ENCODE assay signal across 27 cellular contexts in the genomic region with DNA sequence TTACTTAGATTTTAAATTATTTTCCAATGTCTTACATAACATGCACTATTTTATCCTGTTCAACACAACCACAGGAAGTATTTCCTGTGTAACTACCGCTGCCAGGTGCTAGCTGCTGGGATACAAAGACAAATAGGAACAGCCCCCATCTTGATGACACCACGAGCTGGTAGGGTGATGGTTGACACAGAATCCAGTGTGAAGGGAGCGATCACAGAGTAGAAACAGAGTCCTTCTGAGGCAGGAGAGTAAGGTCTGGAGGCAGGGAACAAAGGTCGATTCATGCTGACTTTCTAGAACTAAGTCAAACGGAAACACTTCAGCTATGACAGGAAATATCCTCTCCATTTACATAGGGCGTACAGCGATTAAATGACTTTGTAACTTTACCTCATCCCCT.
A peak's percentile ranks its signal among the peaks of the same experiment; 100 is the strongest.
DNase-seq lines count a peak whose midpoint lies in the region; ATAC-seq and TF ChIP-seq lines count a peak whose summit lies in the region.
"Had no signal": no experiment of that assay in that cellular context is flagged by ENCODE, and none has a peak within 500 bp of the region (broad histone marks: within the 10 kb centered on the region; RNA-seq: fewer than 3 reads in every experiment).

No MANE protein-coding gene starts in this region.

- peaks cover 2% of the 10 kb centered on the region for H3K9me3 ChIP-seq in DND-41 (ENCODE audit: insufficient read depth, low read length, severe bottlenecking)
- no peaks in the 10 kb centered on the region for H3K9me3 ChIP-seq in suprapubic skin
- no peaks in the 10 kb centered on the region for H3K9me3 ChIP-seq in sigmoid colon

- H3K4me3 Mint-ChIP-seq in nephron = no peak overlapping the region
- H3K4me3 Mint-ChIP-seq: activated naive CD4-positive, alpha-beta T cell treated with anti-CD3 and anti-CD28 coated beads, Interleukin-2, amount 10 ng/mL, durations not matched to agents 7 days and 5 days; activated T-cell treated with anti-CD3 and anti-CD28 coated beads, Interleukin-2, amount 50 U/mL, for 72 hours; dendritic cell treated with granulocyte-macrophage colony-stimulating factor and Interleukin-4, amounts not matched to agents 40 ng/mL and 50 ng/mL, for 4 days; stimulated activated naive CD8-positive, alpha-beta T cell treated with anti-CD3 and anti-CD28 coated beads, Interleukin-15, amount 100 ng/mL, for 72 hours had no signal

- H3K9me3 Mint-ChIP-seq in nephron = peaks cover 11% of the 10 kb centered on the region
- H3K9me3 Mint-ChIP-seq: activated naive CD4-positive, alpha-beta T cell treated with anti-CD3 and anti-CD28 coated beads, Interleukin-2, amount 10 ng/mL, durations not matched to agents 7 days and 5 days; activated T-cell treated with anti-CD3 and anti-CD28 coated beads, Interleukin-2, amount 50 U/mL, for 72 hours; stimulated activated naive CD8-positive, alpha-beta T cell treated with anti-CD3 and anti-CD28 coated beads, Interleukin-15, amount 100 ng/mL, for 72 hours had no signal

- H3K27me3 ChIP-seq in DND-41 (ENCODE audit: insufficient read depth, low read length, poor library complexity) = no peaks in the 10 kb centered on the region
- no peaks in the 10 kb centered on the region for H3K27me3 ChIP-seq in suprapubic skin
- H3K27me3 ChIP-seq in sigmoid colon = no peaks in the 10 kb centered on the region
- H3K27me3 ChIP-seq: cardiac muscle cell, pancreas, right atrium auricular region, tibial nerve had no signal

- peak overlapping the region; percentile 60 for H2AFZ ChIP-seq in DND-41 (ENCODE audit: low read depth, low read length)

- TF ChIP-seq CTCF in DND-41 (IDR thresholded peaks at IDR 0.05; ENCODE audit: borderline replicate concordance, extremely low read depth, low read length, poor library complexity, severe bottlenecking) (no peak), nephron (IDR thresholded peaks at IDR 0.05; ENCODE audit: unreplicated experiment in 3 of 3) (no peak), suprapubic skin (IDR thresholded peaks at IDR 0.05) (no peak), sigmoid colon (IDR thresholded peaks at IDR 0.05) (no peak)

- no peaks in the 10 kb centered on the region for H4K20me1 ChIP-seq in DND-41 (ENCODE audit: insufficient read depth, low read length)

- WGBS in suprapubic skin = 74% methylated on average over 7 of the region's 7 CpGs
- 30 to 51% methylated on average over 7 of the region's 7 CpGs for WGBS in sigmoid colon, 2 donors

- DNase-seq in NCI-H2081 (lab: John Stamatoyannopoulos, UW) (peak; percentile 6 to 36), NCI-H2081 treated with DMSO at 0.1 percent for 48 hours (lab: John Stamatoyannopoulos, UW) (no peak), DND-41 (peak; percentile 30), NCI-H510A treated with DMSO at 0.1 percent for 48 hours (lab: John Stamatoyannopoulos, UW) (peak; percentile 78), HCEC 1CT (no peak), suprapubic skin (ENCODE audit: low spot score in 2 of 2) (no peak), sigmoid colon (no peak)
- DNase-seq: 8988T; activated CD4-positive, CD25-positive, alpha-beta regulatory T cell treated with anti-CD3 and anti-CD28 coated beads, Interleukin-2, amount 50 U/mL, for 72 hours; activated naive CD4-positive, alpha-beta T cell treated with anti-CD3 and anti-CD28 coated beads, Interleukin-2, amount 10 ng/mL, durations not matched to agents 7 days and 5 days; activated T-cell treated with anti-CD3 and anti-CD28 coated beads, Interleukin-2, amount 50 U/mL, for 72 hours; AML-193; amygdala; COR-L47; glutamatergic neuron; H7; mesenchymal stem cell; MM.1S; NCI-H1694 treated with DMSO at 0.1 percent for 48 hours; pancreas; stimulated activated CD4-positive, alpha-beta T cell treated with anti-CD3 and anti-CD28 coated beads, Interleukin-12 subunit alpha, Interleukin-12 subunit beta, amount 100 ng/mL, for 4 hours; stimulated activated naive CD8-positive, alpha-beta T cell treated with anti-CD3 and anti-CD28 coated beads, Interleukin-15, amount 100 ng/mL, for 72 hours had no signal

- peak; percentile 69 for ATAC-seq in DND-41 (ENCODE audit: insufficient read depth, low read depth)
- ATAC-seq: activated T-cell treated with anti-CD3 and anti-CD28 coated beads, Interleukin-2, amount 50 U/mL, for 72 hours; pancreas; stimulated activated naive CD8-positive, alpha-beta T cell treated with anti-CD3 and anti-CD28 coated beads, Interleukin-15, amount 100 ng/mL, for 72 hours had no signal

- H3K4me1 Mint-ChIP-seq in nephron = peaks cover 38% of the 10 kb centered on the region
- H3K4me1 Mint-ChIP-seq: activated naive CD4-positive, alpha-beta T cell treated with anti-CD3 and anti-CD28 coated beads, Interleukin-2, amount 10 ng/mL, durations not matched to agents 7 days and 5 days; stimulated activated naive CD8-positive, alpha-beta T cell treated with anti-CD3 and anti-CD28 coated beads, Interleukin-15, amount 100 ng/mL, for 72 hours had no signal

- no peaks in the 10 kb centered on the region for H3K79me2 ChIP-seq in DND-41 (ENCODE audit: insufficient read depth, low read length)

- peaks cover 11% of the 10 kb centered on the region for H3K36me3 Mint-ChIP-seq in nephron (ENCODE audit: low read depth)
- H3K36me3 Mint-ChIP-seq: activated naive CD4-positive, alpha-beta T cell treated with anti-CD3 and anti-CD28 coated beads, Interleukin-2, amount 10 ng/mL, durations not matched to agents 7 days and 5 days had no signal

- peak overlapping the region; percentile 12; the same call in 1 of the 2 replicates for H3K4me2 ChIP-seq in DND-41 (ENCODE audit: insufficient read depth, low read length)

- H3K4me1 ChIP-seq in DND-41 (ENCODE audit: insufficient read depth, low read length) (peaks cover 23% of the 10 kb centered on the region), suprapubic skin (no peaks in the 10 kb centered on the region), sigmoid colon (no peaks in the 10 kb centered on the region)
- H3K4me1 ChIP-seq: pancreas had no signal

- TF ChIP-seq POLR2A in suprapubic skin (IDR thresholded peaks at IDR 0.05) (no peak), sigmoid colon (IDR thresholded peaks at IDR 0.05) (no peak)

- H3K4me3 ChIP-seq in DND-41 (ENCODE audit: low read depth in 1 of 2, low read length in 2 of 2) = no peak overlapping the region
- no peak overlapping the region for H3K4me3 ChIP-seq in suprapubic skin
- H3K4me3 ChIP-seq in sigmoid colon = no peak overlapping the region
- H3K4me3 ChIP-seq: cardiac muscle cell, pancreas, right atrium auricular region, tibial nerve had no signal

- H3K9ac ChIP-seq in DND-41 (ENCODE audit: low read depth, low read length) = no peak overlapping the region; the same call in 1 of the 2 replicates

- H3K27me3 Mint-ChIP-seq in nephron (ENCODE audit: low read depth) = peaks cover 22% of the 10 kb centered on the region
- H3K27me3 Mint-ChIP-seq: activated naive CD4-positive, alpha-beta T cell treated with anti-CD3 and anti-CD28 coated beads, Interleukin-2, amount 10 ng/mL, durations not matched to agents 7 days and 5 days had no signal

- H3K27ac Mint-ChIP-seq in nephron = peak overlapping the region in 2 of 3 experiments; percentile 41 to 44
- H3K27ac Mint-ChIP-seq: activated naive CD4-positive, alpha-beta T cell treated with anti-CD3 and anti-CD28 coated beads, Interleukin-2, amount 10 ng/mL, durations not matched to agents 7 days and 5 days; activated T-cell treated with anti-CD3 and anti-CD28 coated beads, Interleukin-2, amount 50 U/mL, for 72 hours; dendritic cell treated with granulocyte-macrophage colony-stimulating factor and Interleukin-4, amounts not matched to agents 40 ng/mL and 50 ng/mL, for 4 days had no signal

- H3K27ac ChIP-seq in DND-41 (ENCODE audit: low read length) = peak overlapping the region; percentile 75
- H3K27ac ChIP-seq in suprapubic skin = no peak overlapping the region
- H3K27ac ChIP-seq in sigmoid colon = no peak overlapping the region
- H3K27ac ChIP-seq: cardiac muscle cell, pancreas, right atrium auricular region, tibial nerve had no signal

- no peaks in the 10 kb centered on the region for H3K36me3 ChIP-seq in DND-41 (ENCODE audit: insufficient read depth, low read length)
- H3K36me3 ChIP-seq in suprapubic skin = no peaks in the 10 kb centered on the region
- H3K36me3 ChIP-seq in sigmoid colon = no peaks in the 10 kb centered on the region
- H3K36me3 ChIP-seq: cardiac muscle cell, pancreas, right atrium auricular region, tibial nerve had no signal

- intact Hi-C loops in sigmoid colon (cut with DNase I) = loop anchor here (2.0 kb wide), 1 partner anchor 25 kb away; no protein-coding TSS in a partner anchor

- no peak for TF ChIP-seq EP300 in suprapubic skin (IDR thresholded peaks at IDR 0.05)
- TF ChIP-seq EP300 in sigmoid colon (IDR thresholded peaks at IDR 0.05) = no peak

Comparison
In these comparisons a context has a peak if more than half of its experiments do, and no peak if none do; other contexts are left out.
1. DNase-seq: peak in NCI-H2081 (2 of 2), DND-41 (single experiment) and NCI-H510A treated with DMSO at 0.1 percent for 48 hours (single experiment); none in NCI-H2081 treated with DMSO at 0.1 percent for 48 hours (single experiment), HCEC 1CT (single experiment), suprapubic skin (0 of 2) and sigmoid colon (single experiment).